ENCODE assay signal across 28 cellular contexts in genomic region chr2:8098952-8099582, GRCh38.
"Had no signal": no experiment of that assay in that cellular context is flagged by ENCODE, and none has a peak within 500 bp of the region (broad histone marks: within the 10 kb centered on the region; RNA-seq: fewer than 3 reads in every experiment).

No MANE protein-coding gene starts in this region.

- H3K27me3 Mint-ChIP-seq: activated B cell treated with CpG ODN at 0.5 μM for 24 hours; activated naive CD4-positive, alpha-beta T cell treated with anti-CD3 and anti-CD28 coated beads, Interleukin-2, amount 10 ng/mL, durations not matched to agents 7 days and 5 days; activated naive CD8-positive, alpha-beta T cell treated with anti-CD3 and anti-CD28 coated beads for 36 hours; activated T-cell treated with anti-CD3 and anti-CD28 coated beads, Interleukin-2, amount 50 U/mL, for 24 hours; T-cell had no signal

- H3K36me3 Mint-ChIP-seq: activated naive CD4-positive, alpha-beta T cell treated with anti-CD3 and anti-CD28 coated beads, Interleukin-2, amount 10 ng/mL, durations not matched to agents 7 days and 5 days; activated naive CD8-positive, alpha-beta T cell treated with anti-CD3 and anti-CD28 coated beads for 36 hours had no signal

- H3K4me1 Mint-ChIP-seq: activated B cell treated with CpG ODN at 0.5 μM for 24 hours; activated naive CD4-positive, alpha-beta T cell treated with anti-CD3 and anti-CD28 coated beads, Interleukin-2, amount 10 ng/mL, durations not matched to agents 7 days and 5 days; activated naive CD8-positive, alpha-beta T cell treated with anti-CD3 and anti-CD28 coated beads for 36 hours; T-cell had no signal

- H3K27ac Mint-ChIP-seq: activated B cell treated with CpG ODN at 0.5 μM for 24 hours; activated CD8-positive, alpha-beta T cell treated with anti-CD3 and anti-CD28 coated beads, Interleukin-2, amount 10 ng/mL, durations not matched to agents 7 days and 5 days; activated naive CD4-positive, alpha-beta T cell treated with anti-CD3 and anti-CD28 coated beads, Interleukin-2, amount 10 ng/mL, durations not matched to agents 7 days and 5 days; activated naive CD8-positive, alpha-beta T cell treated with anti-CD3 and anti-CD28 coated beads for 36 hours; activated T-cell treated with anti-CD3 and anti-CD28 coated beads, Interleukin-2, amount 50 U/mL, for 24 hours; activated T-helper 2 cell treated with anti-CD3 and anti-CD28 coated beads, Interferon-gamma antibody, Interleukin-2, Interleukin-4, amounts not matched to agents 10 μg/mL and 5 μg/mL and 100 μg/mL, durations not matched to agents 14 hours and 24 hours and 36 hours; T-cell had no signal

- DNase-seq: activated B cell treated with CpG ODN at 0.5 μM for 24 hours; activated CD4-positive, alpha-beta T cell treated with anti-CD3 and anti-CD28 coated beads, Interleukin-2, amount 50 U/mL, for 1 hour; activated CD8-positive, alpha-beta memory T cell treated with anti-CD3 and anti-CD28 coated beads, Interleukin-2, amount 50 U/mL, for 48 hours; activated CD8-positive, alpha-beta T cell treated with anti-CD3 and anti-CD28 coated beads, Interleukin-2, amount 10 ng/mL, durations not matched to agents 7 days and 5 days; activated gamma-delta T cell treated with Interleukin-2 at 50 U/mL for 16 hours; activated naive CD4-positive, alpha-beta T cell treated with anti-CD3 and anti-CD28 coated beads, Interleukin-2, amount 10 ng/mL, durations not matched to agents 7 days and 5 days; activated naive CD8-positive, alpha-beta T cell treated with anti-CD3 and anti-CD28 coated beads for 36 hours; activated T-cell treated with anti-CD3 and anti-CD28 coated beads, Interleukin-2, amount 50 U/mL, for 24 hours; anterior cingulate cortex; caudate nucleus; Karpas-422; NCI-H146; NCI-H187 treated with DMSO at 0.1 percent for 48 hours; NCI-H2081 treated with DMSO at 0.1 percent for 48 hours; NCI-H2171; NCI-H226; NCI-H526; NCI-H774; NK-92 treated with Interleukin-12 subunit alpha and Interleukin-12 subunit beta, amount 100 ng/mL, for 24 hours; OCI-M1; RPMI8226; T-cell; T-helper 2 cell; T1000 had no signal

- H3K4me3 Mint-ChIP-seq: activated B cell treated with CpG ODN at 0.5 μM for 24 hours; activated CD8-positive, alpha-beta T cell treated with anti-CD3 and anti-CD28 coated beads, Interleukin-2, amount 10 ng/mL, durations not matched to agents 7 days and 5 days; activated naive CD4-positive, alpha-beta T cell treated with anti-CD3 and anti-CD28 coated beads, Interleukin-2, amount 10 ng/mL, durations not matched to agents 7 days and 5 days; activated naive CD8-positive, alpha-beta T cell treated with anti-CD3 and anti-CD28 coated beads for 36 hours; activated T-cell treated with anti-CD3 and anti-CD28 coated beads, Interleukin-2, amount 50 U/mL, for 24 hours; T-cell had no signal

- H3K9me3 Mint-ChIP-seq: activated B cell treated with CpG ODN at 0.5 μM for 24 hours; activated naive CD4-positive, alpha-beta T cell treated with anti-CD3 and anti-CD28 coated beads, Interleukin-2, amount 10 ng/mL, durations not matched to agents 7 days and 5 days; activated T-cell treated with anti-CD3 and anti-CD28 coated beads, Interleukin-2, amount 50 U/mL, for 24 hours; T-cell had no signal

- ATAC-seq: activated CD8-positive, alpha-beta T cell treated with anti-CD3 and anti-CD28 coated beads, Interleukin-2, amount 10 ng/mL, durations not matched to agents 7 days and 5 days; K562; Panc1; Right ventricle myocardium inferior; T-cell had no signal
